In genomic region chr9:121277518-121278275, GRCh38 we compare ENCODE assay signal across 10 cellular contexts. TPM values are rescaled to one million over a fixed set of nuclear protein-coding genes. Genes with fewer than 3 reads are reported as not detected.
A peak's percentile ranks its signal among the peaks of the same experiment; 100 is the strongest.
DNase-seq lines count a peak whose midpoint lies in the region; ATAC-seq and TF ChIP-seq lines count a peak whose summit lies in the region.
"Had no signal": no experiment of that assay in that cellular context is flagged by ENCODE, and none has a peak within 500 bp of the region (broad histone marks: within the 10 kb centered on the region; RNA-seq: fewer than 3 reads in every experiment).

No MANE protein-coding gene starts in this region.

- H3K23ac ChIP-seq in mesenchymal stem cell (ENCODE audit: low read length in 2 of 2), result no peak overlapping the region

- H3K4me3 ChIP-seq in PC-3 (ENCODE audit: low read length) (no peak overlapping the region), choroid plexus epithelial cell (ENCODE audit: low read depth, low read length) (no peak overlapping the region), mesenchymal stem cell (ENCODE audit: insufficient read depth in 1 of 2, low read depth in 1 of 2, low read length in 2 of 2) (peak overlapping the region in 1 of 2 experiments; percentile 57), testis (no peak overlapping the region)

- H3K9ac ChIP-seq in PC-3 (ENCODE audit: low read length) (no peak overlapping the region), mesenchymal stem cell (ENCODE audit: low read length) (peak overlapping the region; percentile 76)

- no TSS peak for BruUV-seq in PC-3 (replicated peaks; lab: Mats Ljungman, UMichigan)

- H3K9me3 ChIP-seq in PC-3 (ENCODE audit: low read length), result no peaks in the 10 kb centered on the region
- H3K9me3 ChIP-seq in mesenchymal stem cell (ENCODE audit: control insufficient read depth, low read length), result no peaks in the 10 kb centered on the region
- no peaks in the 10 kb centered on the region for H3K9me3 ChIP-seq in testis

- H2BK5ac ChIP-seq in mesenchymal stem cell (ENCODE audit: low read depth, low read length, poor library complexity, severe bottlenecking), result no peak overlapping the region

- no peak for ATAC-seq in PC-3

- H3K4me1 ChIP-seq in PC-3 (ENCODE audit: insufficient read depth, low read length), result peaks cover 60% of the 10 kb centered on the region
- peaks cover 42% of the 10 kb centered on the region for H3K4me1 ChIP-seq in mesenchymal stem cell (ENCODE audit: control insufficient read depth, insufficient read depth, low read depth, low read length)
- peaks cover 52% of the 10 kb centered on the region for H3K4me1 ChIP-seq in testis

- H2AK5ac ChIP-seq in mesenchymal stem cell (ENCODE audit: low read length, severe bottlenecking), result peak overlapping the region; percentile 77

- TF ChIP-seq CTCF in PC-3 (conservative IDR thresholded peaks at IDR 0.05; ENCODE audit: low read depth, low read length), result no peak
- no peak for TF ChIP-seq CTCF in choroid plexus epithelial cell (conservative IDR thresholded peaks at IDR 0.05; ENCODE audit: low read depth, low read length)
- no peak for TF ChIP-seq CTCF in testis (IDR thresholded peaks at IDR 0.05)

- peak overlapping the region; percentile 67 to 88 for H3K4ac ChIP-seq in mesenchymal stem cell (ENCODE audit: low read depth in 1 of 2, low read length in 2 of 2)

- TF ChIP-seq POLR2A in testis (IDR thresholded peaks at IDR 0.05), result no peak

- H2AFZ ChIP-seq in PC-3 (ENCODE audit: low read length), result no peak overlapping the region
- no peak overlapping the region for H2AFZ ChIP-seq in mesenchymal stem cell (ENCODE audit: low read depth, low read length)

- H3K36me3 ChIP-seq in PC-3 (ENCODE audit: low read depth, low read length) (no peaks in the 10 kb centered on the region), mesenchymal stem cell (ENCODE audit: control insufficient read depth in 1 of 2, insufficient read depth in 2 of 2, low read depth in 1 of 2, low read length in 2 of 2) (peaks cover 20 to 21% of the 10 kb centered on the region in 2 experiments), testis (ENCODE audit: low read depth, missing control alignments) (no peaks in the 10 kb centered on the region)

- H3K27me3 ChIP-seq in PC-3 (ENCODE audit: low read length) (no peaks in the 10 kb centered on the region), mesenchymal stem cell (ENCODE audit: control insufficient read depth in 1 of 2, insufficient read depth in 1 of 2, low read length in 2 of 2) (no peaks in the 10 kb centered on the region), testis (no peaks in the 10 kb centered on the region)

- intact Hi-C loops in PC-3 (cut with micrococcal nuclease), result loop anchor here (1.0 to 2.0 kb wide), 3 partner anchors 64 to 123 kb away; no protein-coding TSS in a partner anchor
- intact Hi-C loops in testis (cut with DNase I; ENCODE audit: low total_unique reads), result loop anchor here (5.0 kb wide), 1 partner anchor 95 kb away; the partner anchor contains the start of gene STOM

- H2BK120ac ChIP-seq in mesenchymal stem cell (ENCODE audit: low read depth, low read length), result peak overlapping the region; percentile 92

- POLR2A ChIA-PET in PC-3 (lab: Charles Lee; ENCODE audit: unreplicated experiment), result interaction anchor here (1.0 kb wide), 1 partner anchor 76 kb away, joined by 4 read pairs; the partner anchor contains the start of gene RAB14

- no peak overlapping the region for H2BK15ac ChIP-seq in mesenchymal stem cell (ENCODE audit: low read depth, poor library complexity, severe bottlenecking)

- no peaks in the 10 kb centered on the region for H3K9me2 ChIP-seq in PC-3 (replicated peaks; ENCODE audit: low read length)

- H3K27ac ChIP-seq in PC-3 (ENCODE audit: low read length), result peak overlapping the region; percentile 71
- H3K27ac ChIP-seq in mesenchymal stem cell (ENCODE audit: low read length, poor library complexity, severe bottlenecking), result peak overlapping the region; percentile 86
- H3K27ac ChIP-seq in testis, result peak overlapping the region; percentile 71 to 94

- no peaks in the 10 kb centered on the region for H4K20me1 ChIP-seq in PC-3 (ENCODE audit: low read length)

- H4K91ac ChIP-seq in mesenchymal stem cell (ENCODE audit: low read length), result no peak overlapping the region

- 0% methylated on average over 3 of the region's 3 CpGs for WGBS in mesenchymal stem cell
- WGBS in testis, 2 donors, result 32 to 69% methylated on average over 3 of the region's 3 CpGs

- DNase-seq in PC-3 (no peak), choroid plexus epithelial cell (ENCODE audit: low read depth) (peak; percentile 77), mesenchymal stem cell (peak; percentile 75), testis (no peak), SK-N-DZ (ENCODE audit: low spot score) (no peak), NCI-H524 (lab: John Stamatoyannopoulos, UW) (no peak), globus pallidus (ENCODE audit: low spot score) (no peak), NCI-H187 (lab: John Stamatoyannopoulos, UW) (no peak)
- DNase-seq: DMS53, NCI-H2081 had no signal

- H4K8ac ChIP-seq in mesenchymal stem cell (ENCODE audit: low read length), result no peak overlapping the region

- H3F3A ChIP-seq in PC-3 (ENCODE audit: low read length, unreplicated experiment), result no peaks in the 10 kb centered on the region

- CTCF ChIA-PET in PC-3 (lab: Charles Lee), result interaction anchor here (1.2 to 1.7 kb wide), 3 partner anchors 9 to 64 kb away, joined by 4 to 15 read pairs (median 4); no protein-coding TSS in a partner anchor

- H3K4me2 ChIP-seq in PC-3 (ENCODE audit: low read length), result peak overlapping the region; percentile 66
- H3K4me2 ChIP-seq in mesenchymal stem cell (ENCODE audit: low read length, poor library complexity, severe bottlenecking), result peak overlapping the region; percentile 9

- H3K14ac ChIP-seq in mesenchymal stem cell (ENCODE audit: low read length in 2 of 2), result peak overlapping the region in 1 of 2 experiments; percentile 3

- peak overlapping the region; percentile 0 to 59 for H2BK12ac ChIP-seq in mesenchymal stem cell (ENCODE audit: low read length in 2 of 2)

- H3K79me2 ChIP-seq in PC-3 (ENCODE audit: low read length), result no peaks in the 10 kb centered on the region

- peaks cover 11% of the 10 kb centered on the region for H3K79me1 ChIP-seq in mesenchymal stem cell (replicated peaks; ENCODE audit: low read length, poor library complexity, severe bottlenecking)

- peak overlapping the region; percentile 3 to 71 for H3K18ac ChIP-seq in mesenchymal stem cell (ENCODE audit: low read depth in 1 of 2, low read length in 2 of 2)

RNA-seq across cellular contexts. Expression of gene GSN, which starts 9.7 kb away (rescaled TPM):
- total RNA-seq in PC-3 (2014; rRNA removed), result 36.5 and 40.3 TPM in 2 replicates
- polyA plus RNA-seq in mesenchymal stem cell (2013, experiment 1 of 2), result 196 TPM
- 192 TPM for polyA plus RNA-seq in mesenchymal stem cell (2013, experiment 2 of 2)
- total RNA-seq in testis, result 100 to 1,000 TPM; 206 to 356 TPM
- 392 TPM for polyA plus RNA-seq in testis (ENCODE audit: insufficient read depth, low read depth, low replicate concordance)
- 0.10 and 1.2 TPM in 2 replicates for polyA plus RNA-seq in SK-N-DZ (2014; cell fraction: cytosol; rRNA removed)
- 0.72 and 2.9 TPM in 2 replicates for polyA plus RNA-seq in SK-N-DZ (2014; cell fraction: nucleus; rRNA removed)

Comparison
In these comparisons a context has a peak if more than half of its experiments do, and no peak if none do; other contexts are left out.
1. DNase-seq: peak in choroid plexus epithelial cell (single experiment) and mesenchymal stem cell (single experiment); none in PC-3 (single experiment), testis (single experiment), SK-N-DZ (single experiment), NCI-H524 (0 of 2), globus pallidus (single experiment) and NCI-H187 (0 of 2).
2. Peak in every context shown above with its lines, with median percentiles within 50 percentile points of each other: H3K27ac ChIP-seq.